ENCODE assay signal across 22 cellular contexts in the genomic region with DNA sequence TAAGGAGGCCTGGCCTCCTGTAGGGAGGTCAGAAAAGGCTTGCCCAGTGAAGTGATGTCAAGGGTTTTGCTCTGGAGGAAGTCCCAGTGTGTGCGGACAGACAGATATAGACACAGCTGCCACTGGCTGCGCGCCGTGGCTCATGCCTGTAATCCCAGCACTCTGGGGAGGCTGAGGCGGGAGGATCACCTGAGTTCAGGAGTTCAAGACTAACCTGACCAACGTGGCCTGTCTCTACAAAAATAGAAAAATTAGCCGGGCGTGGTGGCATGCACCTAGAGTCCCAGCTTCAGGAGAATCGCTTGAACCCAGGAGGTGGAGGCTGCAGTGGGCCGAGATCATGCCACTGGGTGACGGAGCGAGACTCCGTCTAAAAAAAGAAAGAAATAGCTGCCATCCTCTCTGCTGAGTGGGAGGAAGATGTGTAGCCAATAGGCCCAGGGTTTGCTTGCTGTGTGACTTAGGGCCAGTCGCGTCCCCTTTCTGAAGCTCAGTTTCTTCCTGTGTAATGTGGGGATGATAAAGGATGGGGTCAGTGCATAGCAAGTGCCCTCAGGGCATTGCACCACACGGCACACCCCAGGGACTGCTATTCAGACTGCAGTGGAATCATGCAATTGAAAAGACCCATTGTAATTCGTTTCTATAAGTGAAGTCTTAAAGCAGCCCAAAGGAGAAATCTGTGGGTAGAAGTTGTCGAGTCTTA. TPM values are rescaled to one million over a fixed set of nuclear protein-coding genes. Genes with fewer than 3 reads are reported as not detected.
DNase-seq lines count a peak whose midpoint lies in the region; ATAC-seq, FAIRE-seq and TF ChIP-seq lines count a peak whose summit lies in the region.
"Had no signal": no experiment of that assay in that cellular context is flagged by ENCODE, and none has a peak within 500 bp of the region (broad histone marks: within the 10 kb centered on the region; RNA-seq: fewer than 3 reads in every experiment).

No MANE protein-coding gene starts in this region.

- peak overlapping the region; percentile 26 for H4K91ac ChIP-seq in H1 (replicated peaks; ENCODE audit: insufficient read length, low read length)

- peak overlapping the region; percentile 13; the same call in 1 of the 2 replicates for H2BK15ac ChIP-seq in H1 (ENCODE audit: low read length)

- no peak overlapping the region for H2BK20ac ChIP-seq in H1 (ENCODE audit: low read length)

- H3K9ac ChIP-seq in H1 (replicated peaks in 1 of 4; ENCODE audit: extremely low read depth in 1 of 4, low read depth in 3 of 4, low read length in 3 of 4) (no peak overlapping the region; a peak in 1 of 7 replicates), GM23248 (no peak overlapping the region)

- no peaks in the 10 kb centered on the region for H3K36me3 Mint-ChIP-seq in neural crest cell (ENCODE audit: low read depth)
- H3K36me3 Mint-ChIP-seq: activated naive CD8-positive, alpha-beta T cell treated with anti-CD3 and anti-CD28 coated beads for 36 hours had no signal

- peak; percentile 72 for DNase-seq in ELF-1 (ENCODE audit: low read depth, low spot score)
- peak; percentile 17 for DNase-seq in NCI-H69 (lab: John Stamatoyannopoulos, UW)
- DNase-seq in H1 (ENCODE audit: low read depth in 1 of 2, low spot score in 2 of 2) = peak; percentile 41 to 58
- DNase-seq in neural crest cell (ENCODE audit: low read depth, low spot score) = peak; percentile 18
- no peak for DNase-seq in NCI-H510A (lab: John Stamatoyannopoulos, UW)
- DNase-seq in GM23248 = no peak
- DNase-seq in NCI-H526 (lab: John Stamatoyannopoulos, UW) = no peak
- DNase-seq: activated CD4-positive, alpha-beta memory T cell treated with anti-CD3 and anti-CD28 coated beads, Interleukin-2, amount 10 ng/mL, durations not matched to agents 7 days and 5 days; activated naive CD8-positive, alpha-beta T cell treated with anti-CD3 and anti-CD28 coated beads for 36 hours; Caco-2; DMS79; KG1; NCI-H1694; OCI-M1; uterus had no signal

- no peaks in the 10 kb centered on the region; the same call in 1 of the 2 replicates for H3K23me2 ChIP-seq in H1 (ENCODE audit: low read depth, low read length)

- no peaks in the 10 kb centered on the region for H4K20me1 ChIP-seq in H1 (replicated peaks in 1 of 2; ENCODE audit: control insufficient read depth in 1 of 2, insufficient read depth in 2 of 2, low read length in 2 of 2)
- H4K20me1 ChIP-seq in GM23248 (ENCODE audit: insufficient read depth) = no peaks in the 10 kb centered on the region

- no peak overlapping the region for H3K14ac ChIP-seq in H1 (ENCODE audit: insufficient read length)

- peak overlapping the region; percentile 40 for H3K18ac ChIP-seq in H1 (ENCODE audit: extremely low read depth, low read length)

- ATAC-seq in HG03025 (IDR thresholded peaks at IDR 0.05; ENCODE audit: low FRiP score, unreplicated experiment) = no peak
- ATAC-seq: activated CD4-positive, CD25-positive, alpha-beta regulatory T cell treated with anti-CD3 and anti-CD28 coated beads, Interleukin-2, amount 50 U/mL, for 24 hours had no signal

- POLR2A ChIA-PET in H1 (lab: Charles Lee; ENCODE audit: partially characterized antibody) = interaction anchor here (0.8 to 3.1 kb wide), 9 partner anchors 12 to 304 kb away, joined by 3 to 15 read pairs (median 4); a partner anchor contains a TSS

- 74% methylated on average over 18 of the region's 18 CpGs; no CpG with 5 or more reads in 1 of the 2 experiments for WGBS in H1 (ENCODE audit: extremely low coverage in 1 of 2, insufficient coverage in 1 of 2, insufficient read length in 1 of 2, insufficient replicate concordance in 2 of 2, low coverage in 1 of 2, low lambda C conversion rate in 2 of 2, missing lambda C conversion rate in 1 of 2), 2 experiments
- 86 to 87% methylated on average over 18 of the region's 18 CpGs for WGBS in GM23248 (ENCODE audit: low coverage in 1 of 2, low lambda C conversion rate in 2 of 2, missing lambda C conversion rate in 2 of 2), 2 experiments

- in situ Hi-C loops in GM23248 (cut with MboI) = no loop called here

- H3K27ac ChIP-seq in H1 (ENCODE audit: low read depth, low read length) (no peak overlapping the region), GM23248 (no peak overlapping the region)
- H3K27ac ChIP-seq: suprapubic skin, uterus had no signal

- H3K79me1 ChIP-seq in H1 (ENCODE audit: low read depth, low read length) = no peaks in the 10 kb centered on the region

- H3K79me2 ChIP-seq in H1 (ENCODE audit: control insufficient read depth in 1 of 2, insufficient read depth in 2 of 2, low read length in 2 of 2) (no peaks in the 10 kb centered on the region), GM23248 (ENCODE audit: insufficient read depth) (no peaks in the 10 kb centered on the region)

- no peak overlapping the region for H3K27ac Mint-ChIP-seq in neural crest cell (ENCODE audit: unreplicated experiment)
- H3K27ac Mint-ChIP-seq: activated CD4-positive, alpha-beta memory T cell treated with anti-CD3 and anti-CD28 coated beads, Interleukin-2, amount 10 ng/mL, durations not matched to agents 7 days and 5 days; activated naive CD8-positive, alpha-beta T cell treated with anti-CD3 and anti-CD28 coated beads for 36 hours had no signal

- no peak overlapping the region; the same call in 1 of the 2 replicates for H4K8ac ChIP-seq in H1 (ENCODE audit: extremely low read depth, insufficient read depth, low read length)

- no peaks in the 10 kb centered on the region for H3K9me3 Mint-ChIP-seq in neural crest cell
- H3K9me3 Mint-ChIP-seq: activated CD4-positive, alpha-beta memory T cell treated with anti-CD3 and anti-CD28 coated beads, Interleukin-2, amount 10 ng/mL, durations not matched to agents 7 days and 5 days; activated naive CD8-positive, alpha-beta T cell treated with anti-CD3 and anti-CD28 coated beads for 36 hours; central memory CD8-positive, alpha-beta T cell had no signal

- no peak overlapping the region; the same call in 1 of the 2 replicates for H2AK5ac ChIP-seq in H1 (ENCODE audit: low read depth, low read length)

- H3K4me3 Mint-ChIP-seq in neural crest cell = no peak overlapping the region
- H3K4me3 Mint-ChIP-seq: activated CD4-positive, alpha-beta memory T cell treated with anti-CD3 and anti-CD28 coated beads, Interleukin-2, amount 10 ng/mL, durations not matched to agents 7 days and 5 days; activated naive CD8-positive, alpha-beta T cell treated with anti-CD3 and anti-CD28 coated beads for 36 hours; central memory CD8-positive, alpha-beta T cell had no signal

- H3K9me3 ChIP-seq in H1 (ENCODE audit: insufficient read depth in 2 of 2, low read depth in 1 of 2, low read length in 1 of 2) = no peaks in the 10 kb centered on the region
- no peaks in the 10 kb centered on the region for H3K9me3 ChIP-seq in GM23248 (ENCODE audit: low read depth)
- H3K9me3 ChIP-seq: Caco-2, suprapubic skin, uterus had no signal

- H3K4me1 Mint-ChIP-seq in neural crest cell = peaks cover 25% of the 10 kb centered on the region
- H3K4me1 Mint-ChIP-seq: activated CD4-positive, alpha-beta memory T cell treated with anti-CD3 and anti-CD28 coated beads, Interleukin-2, amount 10 ng/mL, durations not matched to agents 7 days and 5 days; activated naive CD8-positive, alpha-beta T cell treated with anti-CD3 and anti-CD28 coated beads for 36 hours; central memory CD8-positive, alpha-beta T cell had no signal

- no peak overlapping the region for H3K4ac ChIP-seq in H1 (replicated peaks; ENCODE audit: insufficient read length, low read depth, low read length)

- no peak overlapping the region for H4K5ac ChIP-seq in H1 (ENCODE audit: insufficient read length, low read depth, low read length)

- H2BK5ac ChIP-seq in H1 (ENCODE audit: low read depth, low read length) = peak overlapping the region; percentile 82

- no peaks in the 10 kb centered on the region for H3K27me3 Mint-ChIP-seq in neural crest cell (ENCODE audit: low read depth)
- H3K27me3 Mint-ChIP-seq: activated naive CD8-positive, alpha-beta T cell treated with anti-CD3 and anti-CD28 coated beads for 36 hours had no signal

- H2BK12ac ChIP-seq in H1 (ENCODE audit: low read depth, low read length) = peak overlapping the region; percentile 42; the same call in 1 of the 2 replicates

- H3K27me3 ChIP-seq in H1 (replicated peaks in 1 of 4; ENCODE audit: control insufficient read depth in 3 of 4, extremely low read depth in 1 of 4, insufficient read depth in 3 of 4, low read length in 3 of 4) = no peaks in the 10 kb centered on the region
- H3K27me3 ChIP-seq in GM23248 (replicated peaks; ENCODE audit: insufficient read depth) = peaks cover 4% of the 10 kb centered on the region; the same call in 1 of the 2 replicates
- H3K27me3 ChIP-seq: suprapubic skin, uterus had no signal

- H2AFZ ChIP-seq in H1 (ENCODE audit: low read length) (no peak overlapping the region), GM23248 (no peak overlapping the region)

- peaks cover 7 to 19% (median 12%) of the 10 kb centered on the region in 4 experiments for H3K4me1 ChIP-seq in H1 (replicated peaks in 1 of 4; ENCODE audit: control insufficient read depth in 3 of 4, insufficient read depth in 4 of 4, low read length in 3 of 4)
- no peaks in the 10 kb centered on the region for H3K4me1 ChIP-seq in GM23248 (ENCODE audit: insufficient read depth)
- H3K4me1 ChIP-seq: Caco-2, uterus had no signal

- H3K36me3 ChIP-seq in H1 (ENCODE audit: control insufficient read depth in 2 of 4, insufficient read depth in 4 of 4, low read length in 3 of 4) (no peaks in the 10 kb centered on the region), GM23248 (ENCODE audit: low read depth) (no peaks in the 10 kb centered on the region)
- H3K36me3 ChIP-seq: suprapubic skin, uterus had no signal

- TF ChIP-seq CTCF in H1 (IDR thresholded peaks at IDR 0.05; ENCODE audit: control extremely low read depth in 1 of 3, insufficient read depth in 1 of 3, low read depth in 1 of 3, low read length in 3 of 3) (no peak), neural crest cell (conservative IDR thresholded peaks at IDR 0.05) (no peak)

- FAIRE-seq in H1 (lab: Jason Lieb, UNC) = no peak
- FAIRE-seq: astrocyte had no signal

- TF ChIP-seq POLR2A in H1 (IDR thresholded peaks at IDR 0.05; ENCODE audit: control extremely low read depth in 1 of 2, low read depth in 2 of 2, low read length in 2 of 2) = no peak

- H3K23ac ChIP-seq in H1 (ENCODE audit: insufficient read length) = no peak overlapping the region

- no peak for TF ChIP-seq RAD21 in H1 (IDR thresholded peaks at IDR 0.05 in 1 of 2, conservative IDR thresholded peaks at IDR 0.05 in 1 of 2; ENCODE audit: low read depth in 2 of 2, low read length in 2 of 2)

- H2BK120ac ChIP-seq in H1 (replicated peaks; ENCODE audit: low read depth, low read length) = no peak overlapping the region

- H3K9me2 ChIP-seq in GM23248 (ENCODE audit: insufficient read depth) = no peaks in the 10 kb centered on the region

- no peaks in the 10 kb centered on the region for H3F3A ChIP-seq in GM23248 (ENCODE audit: insufficient read depth)

- H3K4me2 ChIP-seq in H1 (ENCODE audit: insufficient read depth in 1 of 2, low read depth in 2 of 2, low read length in 2 of 2) (peak overlapping the region; percentile 56 to 64), GM23248 (ENCODE audit: unreplicated experiment) (no peak overlapping the region)

- no peak for TF ChIP-seq EP300 in H1 (IDR thresholded peaks at IDR 0.05; ENCODE audit: borderline replicate concordance in 1 of 2, low read depth in 2 of 2, low read length in 2 of 2)

- H3K4me3 ChIP-seq in H1 (ENCODE audit: extremely low read depth in 1 of 4, insufficient read depth in 2 of 4, low read depth in 3 of 4, low read length in 4 of 4) (peak overlapping the region in 1 of 4 experiments; percentile 33; a peak in 1 of 8 replicates), GM23248 (no peak overlapping the region)
- H3K4me3 ChIP-seq: suprapubic skin, uterus had no signal

- CTCF ChIA-PET in H1 (lab: Charles Lee; ENCODE audit: partially characterized antibody) = interaction anchor here (0.6 to 5.7 kb wide), 6 partner anchors 8 to 89 kb away, joined by 3 to 77 read pairs (median 3); no protein-coding TSS in a partner anchor

- no peak overlapping the region for H3K56ac ChIP-seq in H1 (replicated peaks; ENCODE audit: insufficient read length, low read depth, low read length)

RNA-seq across cellular contexts. Expression of a gene that starts 18.7 kb away (rescaled TPM):
- total RNA-seq in H1 (2021; fragmentation: NEBNext Ultra II Directional; extraction: Animal tissue kit (Norgen Biotek cat#: 25700)) = 260 and 266 TPM in 2 replicates
- polyA plus RNA-seq in H1 (2011; rRNA removed) = 34.4 and 37.1 TPM in 2 replicates
- polyA plus RNA-seq in H1 (2011; cell fraction: cytosol; rRNA removed) = 50.8 TPM
- polyA plus RNA-seq in H1 (2011; cell fraction: nucleus; rRNA removed) = 26.0 TPM
- 98.6 to 133 TPM (median 116 TPM) in 4 replicates for polyA plus RNA-seq in H1 (2012, experiment 1 of 2)
- 61.6 TPM for polyA plus RNA-seq in H1 (2012, experiment 2 of 2)
- polyA plus RNA-seq in H1 (2013, experiment 1 of 2) = 141 TPM
- polyA plus RNA-seq in H1 (2013, experiment 2 of 2) = 191 TPM
- polyA minus RNA-seq in H1 (2011; rRNA and poly(A)+ RNA removed) = 89.4 and 147 TPM in 2 replicates
- polyA minus RNA-seq in H1 (2011; cell fraction: cytosol; rRNA and poly(A)+ RNA removed) = 75.7 TPM
- polyA minus RNA-seq in H1 (2011; cell fraction: nucleus; rRNA and poly(A)+ RNA removed) = 32.8 TPM
- total RNA-seq in neural crest cell = 165 and 167 TPM in 2 replicates
- total RNA-seq in GM23248 (2014; rRNA removed; shearing (Covaris generic)) = 79.3 and 79.4 TPM in 2 replicates
- 114 and 119 TPM in 2 replicates for polyA plus RNA-seq in GM23248 (2016; fragmentation: Nextera tagmentation; extraction: Ambion mirVana)

RNA-seq across cellular contexts. Expression of a gene that starts 27.8 kb away (rescaled TPM):
- 7.4 and 8.5 TPM in 2 replicates for total RNA-seq in H1 (2021; fragmentation: NEBNext Ultra II Directional; extraction: Animal tissue kit (Norgen Biotek cat#: 25700))
- polyA plus RNA-seq in H1 (2011; rRNA removed) (3.9 and 4.5 TPM in 2 replicates), GM23248 (2016; fragmentation: Nextera tagmentation; extraction: Ambion mirVana) (not detected in 2 replicates)
- polyA plus RNA-seq in H1 (2011; cell fraction: cytosol; rRNA removed) = 5.9 TPM
- 6.8 TPM for polyA plus RNA-seq in H1 (2011; cell fraction: nucleus; rRNA removed)
- 6.0 to 8.6 TPM (median 7.8 TPM) in 4 replicates for polyA plus RNA-seq in H1 (2012, experiment 1 of 2)
- polyA plus RNA-seq in H1 (2012, experiment 2 of 2) = 4.0 TPM
- polyA plus RNA-seq in H1 (2013, experiment 1 of 2) = 2.8 TPM
- polyA plus RNA-seq in H1 (2013, experiment 2 of 2) = 2.7 TPM
- polyA minus RNA-seq in H1 (2011; rRNA and poly(A)+ RNA removed) = 4.9 and 5.4 TPM in 2 replicates
- 1.6 TPM for polyA minus RNA-seq in H1 (2011; cell fraction: cytosol; rRNA and poly(A)+ RNA removed)
- 5.4 TPM for polyA minus RNA-seq in H1 (2011; cell fraction: nucleus; rRNA and poly(A)+ RNA removed)
- total RNA-seq in neural crest cell = 1.1 and 1.2 TPM in 2 replicates
- not detected in 2 replicates for total RNA-seq in GM23248 (2014; rRNA removed; shearing (Covaris generic))
- total RNA-seq: dermis microvascular lymphatic vessel endothelial cell had no signal
- polyA plus RNA-seq: BJ had no signal

RNA-seq across cellular contexts. Expression of a gene that starts 42.0 kb away (rescaled TPM):
- 50.1 and 51.9 TPM in 2 replicates for total RNA-seq in H1 (2021; fragmentation: NEBNext Ultra II Directional; extraction: Animal tissue kit (Norgen Biotek cat#: 25700))
- polyA plus RNA-seq in H1 (2011; rRNA removed) (40.5 and 40.6 TPM in 2 replicates), GM23248 (2016; fragmentation: Nextera tagmentation; extraction: Ambion mirVana) (7.6 TPM in 2 replicates)
- 51.3 TPM for polyA plus RNA-seq in H1 (2011; cell fraction: cytosol; rRNA removed)
- 36.7 TPM for polyA plus RNA-seq in H1 (2011; cell fraction: nucleus; rRNA removed)
- polyA plus RNA-seq in H1 (2012, experiment 1 of 2) = 39.9 to 51.9 TPM (median 44.9 TPM) in 4 replicates
- polyA plus RNA-seq in H1 (2012, experiment 2 of 2) = 18.4 TPM
- polyA plus RNA-seq in H1 (2013, experiment 1 of 2) = 22.7 TPM
- 21.6 TPM for polyA plus RNA-seq in H1 (2013, experiment 2 of 2)
- polyA minus RNA-seq in H1 (2011; rRNA and poly(A)+ RNA removed) = 59.9 and 64.9 TPM in 2 replicates
- 33.0 TPM for polyA minus RNA-seq in H1 (2011; cell fraction: cytosol; rRNA and poly(A)+ RNA removed)
- polyA minus RNA-seq in H1 (2011; cell fraction: nucleus; rRNA and poly(A)+ RNA removed) = 28.7 TPM
- total RNA-seq in neural crest cell = 79.7 and 80.0 TPM in 2 replicates
- 17.8 and 22.4 TPM in 2 replicates for total RNA-seq in GM23248 (2014; rRNA removed; shearing (Covaris generic))

RNA-seq across cellular contexts. Expression of a gene that starts 57.4 kb away (rescaled TPM):
- total RNA-seq in H1 (2021; fragmentation: NEBNext Ultra II Directional; extraction: Animal tissue kit (Norgen Biotek cat#: 25700)) = 3.9 and 4.9 TPM in 2 replicates
- polyA plus RNA-seq in H1 (2011; rRNA removed) (7.5 and 8.7 TPM in 2 replicates), GM23248 (2016; fragmentation: Nextera tagmentation; extraction: Ambion mirVana) (10.1 and 10.5 TPM in 2 replicates)
- 8.2 TPM for polyA plus RNA-seq in H1 (2011; cell fraction: cytosol; rRNA removed)
- polyA plus RNA-seq in H1 (2011; cell fraction: nucleus; rRNA removed) = 11.5 TPM
- polyA plus RNA-seq in H1 (2012, experiment 1 of 2) = 3.4 to 8.5 TPM (median 6.3 TPM) in 4 replicates
- 4.5 TPM for polyA plus RNA-seq in H1 (2012, experiment 2 of 2)
- 2.9 TPM for polyA plus RNA-seq in H1 (2013, experiment 1 of 2)
- 2.5 TPM for polyA plus RNA-seq in H1 (2013, experiment 2 of 2)
- 1.3 and 2.9 TPM in 2 replicates for polyA minus RNA-seq in H1 (2011; rRNA and poly(A)+ RNA removed)
- 3.9 TPM for polyA minus RNA-seq in H1 (2011; cell fraction: cytosol; rRNA and poly(A)+ RNA removed)
- polyA minus RNA-seq in H1 (2011; cell fraction: nucleus; rRNA and poly(A)+ RNA removed) = 3.2 TPM
- 5.6 and 5.9 TPM in 2 replicates for total RNA-seq in neural crest cell
- total RNA-seq in GM23248 (2014; rRNA removed; shearing (Covaris generic)) = 14.5 and 20.6 TPM in 2 replicates

Comparison
In these comparisons a context has a peak if more than half of its experiments do, and no peak if none do; other contexts are left out.
1. DNase-seq: peak in ELF-1 (single experiment), NCI-H69 (single experiment), H1 (2 of 2) and neural crest cell (single experiment); none in NCI-H510A (single experiment), GM23248 (single experiment) and NCI-H526 (0 of 2).